In the genomic region with DNA sequence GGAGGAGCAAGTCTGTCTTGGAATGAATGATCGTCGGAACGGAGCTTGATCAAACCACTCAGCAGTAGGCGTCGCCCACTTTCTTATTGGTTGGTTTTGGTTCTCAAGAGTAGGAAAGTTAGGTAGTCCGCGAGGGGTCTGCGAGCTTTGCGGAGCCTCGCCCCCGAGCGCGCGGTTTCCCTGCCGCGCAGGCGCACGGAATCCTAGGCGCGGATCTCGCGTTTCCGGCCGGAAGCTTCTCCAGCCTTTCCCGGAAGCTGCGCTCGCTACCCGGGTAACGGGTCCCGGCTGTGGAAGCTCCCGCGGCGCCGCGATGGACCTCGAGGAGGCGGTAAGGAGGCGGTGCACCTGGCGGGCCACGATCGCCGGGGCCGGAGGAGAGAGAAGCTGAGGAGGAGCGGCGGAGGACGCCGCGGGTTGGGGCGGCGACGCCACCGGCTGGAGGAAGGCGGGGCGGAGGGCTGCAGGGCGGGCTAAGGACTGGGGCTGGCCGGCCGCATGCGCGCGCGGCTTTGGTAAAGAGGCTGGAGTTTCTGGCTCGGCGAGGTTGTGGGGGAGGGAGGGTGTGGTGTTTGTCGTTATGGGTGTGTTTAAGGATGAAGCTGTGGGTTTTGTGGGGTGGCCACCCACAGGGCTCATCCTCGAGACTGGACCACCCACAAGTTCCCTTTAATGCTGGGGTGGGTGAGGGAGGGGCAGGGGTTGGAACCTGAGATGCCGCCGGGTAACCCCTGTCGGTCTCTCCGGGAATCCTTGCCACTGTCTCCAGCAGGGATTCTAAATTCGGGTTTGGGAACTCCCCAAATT, we compare ENCODE assay signal across 8 cellular contexts. TPM values are rescaled to one million over a fixed set of nuclear protein-coding genes. Genes with fewer than 3 reads are reported as not detected.
A peak's percentile ranks its signal among the peaks of the same experiment; 100 is the strongest.
DNase-seq lines count a peak whose midpoint lies in the region; ATAC-seq and TF ChIP-seq lines count a peak whose summit lies in the region.

TAF1B (plus strand) TSS at position 246 of the 807 bp plus-strand sequence; CDS start at position 314, 68 bp downstream.

- peak; percentile 89 for ATAC-seq in HG02798 (IDR thresholded peaks at IDR 0.05; ENCODE audit: poor library complexity, unreplicated experiment)
- peak; percentile 88 for ATAC-seq in activated naive CD8-positive, alpha-beta T cell treated with anti-CD3 and anti-CD28 coated beads, Interleukin-2, amount 50 U/mL, for 24 hours
- peak; percentile 87 to 98 (median 96) for ATAC-seq in heart left ventricle
- peak; percentile 95 to 98 for ATAC-seq in upper lobe of left lung (ENCODE audit: low FRiP score in 2 of 2)

- H3K27ac ChIP-seq in heart left ventricle (peak within 1 kb of the TSS in 11 of 12 donors; percentile 69 to 96 (median 82)), upper lobe of left lung (peak within 1 kb of the TSS; percentile 85 to 90 (median 88))

- H3K4me3 Mint-ChIP-seq in activated naive CD8-positive, alpha-beta T cell treated with anti-CD3 and anti-CD28 coated beads, Interleukin-2, amount 50 U/mL, for 24 hours, result peak within 1 kb of the TSS; percentile 87

- peaks cover 49% of the 10 kb centered on the region for H3K4me1 Mint-ChIP-seq in activated naive CD8-positive, alpha-beta T cell treated with anti-CD3 and anti-CD28 coated beads, Interleukin-2, amount 50 U/mL, for 24 hours

- TF ChIP-seq EP300 in upper lobe of left lung (IDR thresholded peaks at IDR 0.05), result peak in 2 of 4 donors; percentile 24 to 25

- TF ChIP-seq CTCF in GM12875 (IDR thresholded peaks at IDR 0.05; ENCODE audit: borderline replicate concordance, insufficient read depth, low read depth, low read length), result peak; percentile 34; the same call in 1 of the 2 replicates
- TF ChIP-seq CTCF in heart left ventricle (IDR thresholded peaks at IDR 0.05), result peak in 9 of 12 donors; percentile 6 to 74 (median 35)
- peak in 3 of 6 experiments; percentile 10 to 31 (median 24) for TF ChIP-seq CTCF in upper lobe of left lung (IDR thresholded peaks at IDR 0.05)

- intact Hi-C loops in heart left ventricle (cut with DNase I), result loop anchor here in 3 of 10 donors (5.0 to 10.0 kb wide), 3 partner anchors 109 to 141 kb away; partner anchors contain the start of gene GRHL1 (in 2 of the 3)
- intact Hi-C loops in posterior cingulate gyrus (cut with DNase I), result loop anchor here (5.0 kb wide), 1 partner anchor 109 kb away; the partner anchor contains the start of gene GRHL1

- WGBS in heart left ventricle, 4 donors, result 0 to 1% (median 0%) methylated on average over 23 to 70 of the region's 70 CpGs
- WGBS in upper lobe of left lung, 2 donors, result 0% methylated on average over 22 to 68 of the region's 70 CpGs

- H3K36me3 ChIP-seq in heart left ventricle (peaks cover 0 to 31% (median 16%) of the 10 kb centered on the region in 9 donors), upper lobe of left lung (peaks cover 0 to 6% (median 0%) of the 10 kb centered on the region in 4 donors)

- no peaks in the 10 kb centered on the region for H3K27me3 Mint-ChIP-seq in activated naive CD8-positive, alpha-beta T cell treated with anti-CD3 and anti-CD28 coated beads, Interleukin-2, amount 50 U/mL, for 24 hours

- peak within 1 kb of the TSS; percentile 72 for H3K4me3 ChIP-seq in GM12875 (ENCODE audit: low read depth, low read length)
- peak within 1 kb of the TSS; percentile 42 to 97 (median 71) for H3K4me3 ChIP-seq in heart left ventricle
- H3K4me3 ChIP-seq in upper lobe of left lung, result peak within 1 kb of the TSS; percentile 63 to 75 (median 69)

- H3K4me1 ChIP-seq in heart left ventricle (peaks cover 0 to 38% (median 8%) of the 10 kb centered on the region in 12 donors), upper lobe of left lung (peaks cover 12 to 35% (median 23%) of the 10 kb centered on the region in 4 donors)

- H3K9me3 ChIP-seq in heart left ventricle (no peaks in the 10 kb centered on the region), upper lobe of left lung (no peaks in the 10 kb centered on the region)

- TF ChIP-seq POLR2A in heart left ventricle (IDR thresholded peaks at IDR 0.05), result peak in 1 of 2 donors; percentile 73
- peak; percentile 8 to 88 (median 58) for TF ChIP-seq POLR2A in upper lobe of left lung (IDR thresholded peaks at IDR 0.05)

- H3K9me3 Mint-ChIP-seq in activated naive CD8-positive, alpha-beta T cell treated with anti-CD3 and anti-CD28 coated beads, Interleukin-2, amount 50 U/mL, for 24 hours, result no peaks in the 10 kb centered on the region

- H3K27ac Mint-ChIP-seq in activated naive CD8-positive, alpha-beta T cell treated with anti-CD3 and anti-CD28 coated beads, Interleukin-2, amount 50 U/mL, for 24 hours, result peak within 1 kb of the TSS; percentile 65

- DNase-seq in NCI-H1417 treated with DMSO at 0.1 percent for 48 hours (lab: John Stamatoyannopoulos, UW) (peak; percentile 88), SW480 (ENCODE audit: low spot score) (peak; percentile 90), heart left ventricle (peak; percentile 87 to 92 (median 88)), posterior cingulate gyrus (peak; percentile 75 to 96 (median 80)), upper lobe of left lung (peak; percentile 84 to 97)
- peak; percentile 91 for DNase-seq in activated naive CD8-positive, alpha-beta T cell treated with anti-CD3 and anti-CD28 coated beads, Interleukin-2, amount 50 U/mL, for 24 hours

- peaks cover 28% of the 10 kb centered on the region for H3K36me3 Mint-ChIP-seq in activated naive CD8-positive, alpha-beta T cell treated with anti-CD3 and anti-CD28 coated beads, Interleukin-2, amount 50 U/mL, for 24 hours (ENCODE audit: low read depth)

- H3K27me3 ChIP-seq in heart left ventricle (no peaks in the 10 kb centered on the region), upper lobe of left lung (no peaks in the 10 kb centered on the region)

RNA-seq across cellular contexts. Expression of gene TAF1B, which starts in this region (rescaled TPM):
- 10 to 100 TPM in 1 of 9 donors, 1 to 10 TPM in 8; 3.8 to 13.9 (median 5.2) TPM for total RNA-seq in heart left ventricle
- 1 to 10 TPM; 1.1 to 4.7 TPM for polyA plus RNA-seq in heart left ventricle
- 10 to 100 TPM in 5 of 6 donors, 1 to 10 TPM in 1; 8.5 to 24.3 (median 16.7) TPM for total RNA-seq in upper lobe of left lung

Comparison
In these comparisons a context has a peak if more than half of its experiments do, and no peak if none do; other contexts are left out.
1. Peak in every context shown above with its lines: DNase-seq, ATAC-seq, H3K4me3 ChIP-seq and H3K27ac ChIP-seq.